In genomic region chr20:2101057-2101934, GRCh38 we compare ENCODE assay signal across 8 cellular contexts. TPM values are rescaled to one million over a fixed set of nuclear protein-coding genes. Genes with fewer than 3 reads are reported as not detected.
DNase-seq lines count a peak whose midpoint lies in the region; FAIRE-seq and TF ChIP-seq lines count a peak whose summit lies in the region.

TSS of gene STK35 (plus strand) at chr20:2101827. CDS start at chr20:2101882, 55 bp downstream.

- H3K9ac ChIP-seq in Loucy (ENCODE audit: low read depth, low read length, poor library complexity, severe bottlenecking) (peak within 1 kb of the TSS; percentile 90), kidney (ENCODE audit: low read length in 2 of 2) (peak within 1 kb of the TSS; percentile 68 to 91)

- H3K4me1 ChIP-seq in Loucy (ENCODE audit: insufficient read depth, low read length, poor library complexity, severe bottlenecking) = peaks cover 35% of the 10 kb centered on the region
- H3K4me1 ChIP-seq in kidney (ENCODE audit: control insufficient read depth in 1 of 2, insufficient read depth in 1 of 2, low read depth in 1 of 2, low read length in 2 of 2) = peaks cover 15 to 21% of the 10 kb centered on the region in 2 donors

- peaks cover 45% of the 10 kb centered on the region for H3K79me2 ChIP-seq in Loucy (ENCODE audit: insufficient read depth, low read length)

- TF ChIP-seq POLR2A in GM12892 (IDR thresholded peaks at IDR 0.05; ENCODE audit: low read depth, low read length) = no peak

- FAIRE-seq in GM12892 (lab: Jason Lieb, UNC) = peak; percentile 65
- no peak for FAIRE-seq in kidney (lab: Jason Lieb, UNC)

- H3K4me2 ChIP-seq in Loucy (ENCODE audit: low read depth, low read length, poor library complexity, severe bottlenecking) = peak within 1 kb of the TSS; percentile 95

- no peaks in the 10 kb centered on the region for H3K9me3 ChIP-seq in Loucy (ENCODE audit: insufficient read depth, low read depth, low read length)
- no peaks in the 10 kb centered on the region for H3K9me3 ChIP-seq in kidney (ENCODE audit: control insufficient read depth in 1 of 2, low read length in 2 of 2)

- in situ Hi-C loops in T47D (cut with HindIII; ENCODE audit: low pct_unique_long_range_greater_than_20kb, low sequenced_read_pairs) = no loop called here

- TF ChIP-seq CTCF in Loucy (conservative IDR thresholded peaks at IDR 0.05; ENCODE audit: low read length) = no peak
- no peak for TF ChIP-seq CTCF in kidney (IDR thresholded peaks at IDR 0.05; ENCODE audit: borderline replicate concordance, extremely low read depth, insufficient read depth)

- CTCF ChIA-PET in HEK293T (lab: Yijun Ruan, JAX) = no interaction called here

- peak; percentile 72 for DNase-seq in GM12892 (ENCODE audit: insufficient read length)
- DNase-seq in HEK293T (ENCODE audit: extremely low spot score) = peak; percentile 70
- DNase-seq in SW 1271 (lab: John Stamatoyannopoulos, UW) = peak; percentile 56 to 75
- DNase-seq in T47D (ENCODE audit: low read depth in 1 of 2, low spot score in 1 of 2) = peak; percentile 31 to 86
- DNase-seq in kidney = no peak
- peak; percentile 79 to 81 for DNase-seq in stimulated activated CD4-positive, alpha-beta T cell treated with anti-CD3 and anti-CD28 coated beads, Interleukin-2, amount 100 ng/mL, for 24 hours
- DNase-seq in SKM-1 treated with dmso at 0.1 percent for 144 hours (lab: John Stamatoyannopoulos, UW; ENCODE audit: unreplicated experiment) = no peak

- H3K9me2 ChIP-seq in Loucy (replicated peaks; ENCODE audit: low read depth, low read length) = no peaks in the 10 kb centered on the region

- H3K27ac ChIP-seq in kidney (ENCODE audit: low read depth in 2 of 2, low read length in 2 of 2) = peak within 1 kb of the TSS; percentile 99 to 100

- intact Hi-C loops in kidney (cut with DNase I) = no loop called here

- no peaks in the 10 kb centered on the region for H3K36me3 ChIP-seq in Loucy (ENCODE audit: insufficient read depth, low read length)
- no peaks in the 10 kb centered on the region for H3K36me3 ChIP-seq in kidney (ENCODE audit: control insufficient read depth in 1 of 2, insufficient read depth in 2 of 2, low read length in 2 of 2)

- no peaks in the 10 kb centered on the region for H3F3A ChIP-seq in Loucy (ENCODE audit: low read depth)

- H3K4me3 ChIP-seq in Loucy (ENCODE audit: low read length, poor library complexity, severe bottlenecking) (peak within 1 kb of the TSS; percentile 96), kidney (ENCODE audit: low read length in 2 of 2) (peak within 1 kb of the TSS; percentile 73 to 91)

- POLR2A ChIA-PET in HEK293T (lab: Yijun Ruan, JAX) = interaction anchor here (1.2 to 2.0 kb wide), 2 partner anchors 23 to 69 kb away, joined by 3 to 5 read pairs; no protein-coding TSS in a partner anchor

- H3K27me3 ChIP-seq in Loucy (ENCODE audit: insufficient read depth, low read length, poor library complexity, severe bottlenecking) = no peaks in the 10 kb centered on the region

- H2AFZ ChIP-seq in Loucy (ENCODE audit: low read length) = peak within 1 kb of the TSS; percentile 76

- H4K20me1 ChIP-seq in Loucy (ENCODE audit: insufficient read depth, low read length, poor library complexity, severe bottlenecking) = peaks cover 33% of the 10 kb centered on the region

TF ChIP-seq in HEK293T, 16 proteins besides CTCF, POLR2A, EP300 and RAD21:
- TF ChIP-seq L3MBTL2 (conservative IDR thresholded peaks at IDR 0.05) = peak; percentile 88
- TF ChIP-seq SUZ12 (IDR thresholded peaks at IDR 0.05) = no peak

RNA-seq across cellular contexts. Expression of gene STK35, which starts in this region (rescaled TPM):
- polyA plus RNA-seq in GM12892 (2012; ENCODE audit: missing spikeins) = 5.9 TPM
- total RNA-seq in kidney = 16.5 TPM
- 3.7 TPM for polyA plus RNA-seq in kidney (ENCODE audit: insufficient read depth, low read depth, low replicate concordance)

Comparison
In these comparisons a context has a peak if more than half of its experiments do, and no peak if none do; other contexts are left out.
1. DNase-seq: peak in GM12892 (single experiment), HEK293T (single experiment), SW 1271 (2 of 2), T47D (2 of 2) and stimulated activated CD4-positive, alpha-beta T cell treated with anti-CD3 and anti-CD28 coated beads, Interleukin-2, amount 100 ng/mL, for 24 hours (2 of 2); none in kidney (single experiment) and SKM-1 treated with dmso at 0.1 percent for 144 hours (single experiment).